9 cellular contexts compared by ENCODE assay signal in genomic region chr5:34486160-34486765, GRCh38.
A peak's percentile ranks its signal among the peaks of the same experiment; 100 is the strongest.
DNase-seq lines count a peak whose midpoint lies in the region; ATAC-seq and TF ChIP-seq lines count a peak whose summit lies in the region.
"Had no signal": no experiment of that assay in that cellular context is flagged by ENCODE, and none has a peak within 500 bp of the region (broad histone marks: within the 10 kb centered on the region; RNA-seq: fewer than 3 reads in every experiment).

No MANE protein-coding gene starts in this region.

- CTCF ChIA-PET in activated B cell treated with CpG ODN at 0.5 μM for 24 hours (lab: Charles Lee): interaction anchor here (0.6 to 5.1 kb wide), 14 partner anchors 8 to 1593 kb away, joined by 3 to 50 read pairs (median 3); no protein-coding TSS in a partner anchor

- no peak overlapping the region for H3K4me3 Mint-ChIP-seq in activated B cell treated with CpG ODN at 0.5 μM for 24 hours
- H3K4me3 Mint-ChIP-seq: activated naive CD4-positive, alpha-beta T cell treated with anti-CD3 and anti-CD28 coated beads, Interleukin-2, amount 50 U/mL, for 24 hours had no signal

- H3K27me3 Mint-ChIP-seq in activated B cell treated with CpG ODN at 0.5 μM for 24 hours: peaks cover 14% of the 10 kb centered on the region

- H3K9me3 Mint-ChIP-seq in activated B cell treated with CpG ODN at 0.5 μM for 24 hours: no peaks in the 10 kb centered on the region
- H3K9me3 Mint-ChIP-seq: activated naive CD4-positive, alpha-beta T cell treated with anti-CD3 and anti-CD28 coated beads, Interleukin-2, amount 50 U/mL, for 24 hours had no signal

- no peaks in the 10 kb centered on the region for H3K36me3 Mint-ChIP-seq in activated B cell treated with CpG ODN at 0.5 μM for 24 hours (ENCODE audit: low read depth)
- H3K36me3 Mint-ChIP-seq: activated naive CD4-positive, alpha-beta T cell treated with anti-CD3 and anti-CD28 coated beads, Interleukin-2, amount 50 U/mL, for 24 hours had no signal

- intact Hi-C loops in activated B cell treated with CpG ODN at 0.5 μM for 24 hours (cut with micrococcal nuclease): loop anchor here (1.0 to 5.0 kb wide), 5 partner anchors 37 to 1441 kb away; no protein-coding TSS in a partner anchor

- peak; percentile 62 for ATAC-seq in HG02759 (IDR thresholded peaks at IDR 0.05; ENCODE audit: unreplicated experiment)
- peak; percentile 18 for ATAC-seq in activated B cell treated with CpG ODN at 0.5 μM for 24 hours (ENCODE audit: low read depth)
- no peak for ATAC-seq in HG03442 (IDR thresholded peaks at IDR 0.05; ENCODE audit: unreplicated experiment)

- peaks cover 3% of the 10 kb centered on the region for H3K4me1 Mint-ChIP-seq in activated B cell treated with CpG ODN at 0.5 μM for 24 hours

- TF ChIP-seq CTCF in activated B cell treated with CpG ODN at 0.5 μM for 24 hours (IDR thresholded peaks at IDR 0.05): peak; percentile 71

- no peak overlapping the region for H3K27ac Mint-ChIP-seq in activated B cell treated with CpG ODN at 0.5 μM for 24 hours
- H3K27ac Mint-ChIP-seq: activated naive CD4-positive, alpha-beta T cell treated with anti-CD3 and anti-CD28 coated beads, Interleukin-2, amount 50 U/mL, for 24 hours had no signal

- DNase-seq in DMS153 treated with DMSO at 0.1 percent for 48 hours (lab: John Stamatoyannopoulos, UW; ENCODE audit: unreplicated experiment): peak; percentile 90
- DNase-seq in NCI-H2227 treated with DMSO at 0.1 percent for 48 hours (lab: John Stamatoyannopoulos, UW): peak; percentile 96
- DNase-seq in activated B cell treated with CpG ODN at 0.5 μM for 24 hours: peak; percentile 36
- peak; percentile 88 for DNase-seq in cerebellar cortex (ENCODE audit: low spot score)
- DNase-seq in kidney tubule cell (ENCODE audit: low spot score): peak; percentile 82
- peak; percentile 26 for DNase-seq in stimulated activated CD4-positive, alpha-beta T cell treated with anti-CD3 and anti-CD28 coated beads, Interleukin-2, amount 100 ng/mL, for 4 hours (ENCODE audit: low read depth)

- POLR2A ChIA-PET in activated B cell treated with CpG ODN at 0.5 μM for 24 hours (lab: Charles Lee): no interaction called here

Comparison
In these comparisons a context has a peak if more than half of its experiments do, and no peak if none do; other contexts are left out.
1. DNase-seq: peak in every context shown above with its lines; median percentile 96 in NCI-H2227 treated with DMSO at 0.1 percent for 48 hours; 90 in DMS153 treated with DMSO at 0.1 percent for 48 hours; 88 in cerebellar cortex; 82 in kidney tubule cell; 36 in activated B cell treated with CpG ODN at 0.5 μM for 24 hours; 26 in stimulated activated CD4-positive, alpha-beta T cell treated with anti-CD3 and anti-CD28 coated beads, Interleukin-2, amount 100 ng/mL, for 4 hours.